ENCODE assay signal across 11 cellular contexts in genomic region chr16:24776486-24777220, GRCh38.
DNase-seq lines count a peak whose midpoint lies in the region; TF ChIP-seq lines count a peak whose summit lies in the region.
"Had no signal": no experiment of that assay in that cellular context is flagged by ENCODE, and none has a peak within 500 bp of the region (broad histone marks: within the 10 kb centered on the region; RNA-seq: fewer than 3 reads in every experiment).

No MANE protein-coding gene starts in this region.

- H3K27ac ChIP-seq in cingulate gyrus (ENCODE audit: low read depth, low read length), result peak overlapping the region; percentile 13
- H3K27ac ChIP-seq: 22Rv1 had no signal

- DNase-seq in NCI-H1092 treated with DMSO at 0.1 percent for 48 hours (lab: John Stamatoyannopoulos, UW) (peak; percentile 5), NCI-H1092 (lab: John Stamatoyannopoulos, UW) (no peak), iris pigment epithelial cell (ENCODE audit: low read depth) (peak; percentile 57), stromal cell of bone marrow (ENCODE audit: low read depth) (peak; percentile 82), EL (no peak), GM20000 (ENCODE audit: low spot score) (no peak)
- DNase-seq in stimulated activated CD4-positive, alpha-beta T cell treated with anti-CD3 and anti-CD28 coated beads, Interleukin-1b, Interleukin-23, amount 100 ng/mL, for 48 hours, result no peak
- DNase-seq: NCI-H2029 treated with DMSO at 0.1 percent for 48 hours, RPMI8226 had no signal

- TF ChIP-seq CTCF in GM20000 (IDR thresholded peaks at IDR 0.05; ENCODE audit: extremely low read depth, missing control alignments), result no peak

Comparison
In these comparisons a context has a peak if more than half of its experiments do, and no peak if none do; other contexts are left out.
1. DNase-seq: peak in NCI-H1092 treated with DMSO at 0.1 percent for 48 hours (single experiment), iris pigment epithelial cell (single experiment) and stromal cell of bone marrow (single experiment); none in NCI-H1092 (single experiment), stimulated activated CD4-positive, alpha-beta T cell treated with anti-CD3 and anti-CD28 coated beads, Interleukin-1b, Interleukin-23, amount 100 ng/mL, for 48 hours (single experiment), EL (single experiment) and GM20000 (single experiment).